1 cellular context compared by ENCODE assay signal in the genomic region with DNA sequence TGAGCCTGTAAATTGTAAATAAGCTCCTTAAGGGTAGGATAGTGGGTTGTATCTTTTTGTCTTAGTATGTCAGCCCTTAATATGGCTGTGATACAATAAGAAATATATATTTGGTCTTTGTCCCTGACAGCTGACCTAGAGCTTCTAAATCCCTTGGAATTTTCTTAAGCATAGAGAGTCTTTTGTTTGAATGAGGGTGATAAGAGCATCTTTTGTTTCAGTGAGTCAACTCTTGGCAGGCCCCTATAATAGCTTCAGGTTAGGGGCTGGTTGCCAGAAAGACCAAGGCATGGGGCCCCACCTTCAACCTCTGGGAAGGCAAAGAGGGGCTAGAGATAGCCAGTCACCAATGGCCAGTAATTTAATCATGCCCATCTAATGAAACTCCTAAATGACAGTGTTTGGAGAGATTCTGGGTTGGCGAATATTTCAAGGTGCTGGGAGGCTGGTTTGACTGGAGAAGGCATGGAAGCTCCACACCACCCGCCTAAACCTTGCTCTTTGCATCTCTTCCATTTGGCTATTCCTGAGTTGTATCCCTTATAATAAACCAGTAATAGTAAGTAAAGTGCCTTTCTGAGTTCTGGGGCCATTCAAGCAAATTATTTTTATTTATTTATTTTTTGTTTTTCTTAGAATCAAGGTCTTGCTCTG.
TF ChIP-seq lines count a peak whose summit lies in the region.

No MANE protein-coding gene starts in this region.

TF ChIP-seq in HCT116, 20 proteins besides CTCF, POLR2A, EP300 and RAD21 (continued from another document):
- TF ChIP-seq, protein P1, sequence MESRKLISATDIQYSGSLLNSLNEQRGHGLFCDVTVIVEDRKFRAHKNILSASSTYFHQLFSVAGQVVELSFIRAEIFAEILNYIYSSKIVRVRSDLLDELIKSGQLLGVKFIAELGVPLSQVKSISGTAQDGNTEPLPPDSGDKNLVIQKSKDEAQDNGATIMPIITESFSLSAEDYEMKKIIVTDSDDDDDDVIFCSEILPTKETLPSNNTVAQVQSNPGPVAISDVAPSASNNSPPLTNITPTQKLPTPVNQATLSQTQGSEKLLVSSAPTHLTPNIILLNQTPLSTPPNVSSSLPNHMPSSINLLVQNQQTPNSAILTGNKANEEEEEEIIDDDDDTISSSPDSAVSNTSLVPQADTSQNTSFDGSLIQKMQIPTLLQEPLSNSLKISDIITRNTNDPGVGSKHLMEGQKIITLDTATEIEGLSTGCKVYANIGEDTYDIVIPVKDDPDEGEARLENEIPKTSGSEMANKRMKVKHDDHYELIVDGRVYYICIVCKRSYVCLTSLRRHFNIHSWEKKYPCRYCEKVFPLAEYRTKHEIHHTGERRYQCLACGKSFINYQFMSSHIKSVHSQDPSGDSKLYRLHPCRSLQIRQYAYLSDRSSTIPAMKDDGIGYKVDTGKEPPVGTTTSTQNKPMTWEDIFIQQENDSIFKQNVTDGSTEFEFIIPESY (IDR thresholded peaks at IDR 0.05; ENCODE audit: extremely low read depth, insufficient replicate concordance, low read length): no peak
